In genomic region chr5:132655821-132656773, GRCh38 we compare ENCODE assay signal across 8 cellular contexts. TPM values are rescaled to one million over a fixed set of nuclear protein-coding genes. Genes with fewer than 3 reads are reported as not detected.
A peak's percentile ranks its signal among the peaks of the same experiment; 100 is the strongest.
DNase-seq lines count a peak whose midpoint lies in the region; ATAC-seq and TF ChIP-seq lines count a peak whose summit lies in the region.

No MANE protein-coding gene starts in this region.

- H3K27me3 ChIP-seq in BE2C = no peaks in the 10 kb centered on the region

- H3K4me1 Mint-ChIP-seq in activated naive CD8-positive, alpha-beta T cell treated with anti-CD3 and anti-CD28 coated beads, Interleukin-2, amount 50 U/mL, for 24 hours = peaks cover 42% of the 10 kb centered on the region

- H3K36me3 ChIP-seq in BE2C = no peaks in the 10 kb centered on the region

- peaks cover 42% of the 10 kb centered on the region for H3K27me3 Mint-ChIP-seq in activated naive CD8-positive, alpha-beta T cell treated with anti-CD3 and anti-CD28 coated beads, Interleukin-2, amount 50 U/mL, for 24 hours

- H3K4me3 Mint-ChIP-seq in activated naive CD8-positive, alpha-beta T cell treated with anti-CD3 and anti-CD28 coated beads, Interleukin-2, amount 50 U/mL, for 24 hours = peak overlapping the region; percentile 45

- DNase-seq in BE2C (peak; percentile 49), HUDEP-2 (lab: John Stamatoyannopoulos, UW; ENCODE audit: unreplicated experiment in 76 of 76) (peak in 43 of 76 experiments; percentile 10 to 68 (median 37)), H4 (ENCODE audit: low spot score) (no peak)
- peak; percentile 71 for DNase-seq in activated naive CD8-positive, alpha-beta T cell treated with anti-CD3 and anti-CD28 coated beads, Interleukin-2, amount 50 U/mL, for 24 hours
- peak; percentile 38 for DNase-seq in stimulated activated CD4-positive, alpha-beta T cell treated with anti-CD3 and anti-CD28 coated beads, Interleukin-4, amount 100 ng/mL, for 24 hours

- H3K9me3 ChIP-seq in BE2C (no peaks in the 10 kb centered on the region), iPS-18c (ENCODE audit: control insufficient read depth, insufficient read depth, low read length) (no peaks in the 10 kb centered on the region)

- no peaks in the 10 kb centered on the region for H3K36me3 Mint-ChIP-seq in activated naive CD8-positive, alpha-beta T cell treated with anti-CD3 and anti-CD28 coated beads, Interleukin-2, amount 50 U/mL, for 24 hours (ENCODE audit: low read depth)

- ATAC-seq in activated naive CD8-positive, alpha-beta T cell treated with anti-CD3 and anti-CD28 coated beads, Interleukin-2, amount 50 U/mL, for 24 hours = peak; percentile 52
- no peak for ATAC-seq in GM21717 (IDR thresholded peaks at IDR 0.05; ENCODE audit: unreplicated experiment)
- ATAC-seq in GM18867 (IDR thresholded peaks at IDR 0.05; ENCODE audit: unreplicated experiment) = no peak

- no peak; the same call in 1 of the 2 replicates for TF ChIP-seq CTCF in BE2C (IDR thresholded peaks at IDR 0.05; ENCODE audit: low read depth, low read length)

- no peak overlapping the region for H3K27ac Mint-ChIP-seq in activated naive CD8-positive, alpha-beta T cell treated with anti-CD3 and anti-CD28 coated beads, Interleukin-2, amount 50 U/mL, for 24 hours

- peaks cover 8% of the 10 kb centered on the region for H3K9me3 Mint-ChIP-seq in activated naive CD8-positive, alpha-beta T cell treated with anti-CD3 and anti-CD28 coated beads, Interleukin-2, amount 50 U/mL, for 24 hours

- peak overlapping the region; percentile 53 for H3K4me3 ChIP-seq in BE2C (ENCODE audit: low read depth, low read length)
- peak overlapping the region; percentile 44 for H3K4me3 ChIP-seq in iPS-18c (ENCODE audit: insufficient read depth, low read depth, low read length)

- no peaks in the 10 kb centered on the region for H3K4me1 ChIP-seq in BE2C

RNA-seq across cellular contexts. Expression of gene IL13, which starts 1.9 kb away (rescaled TPM):
- not detected for polyA plus RNA-seq in BE2C (2012; ENCODE audit: insufficient read depth, insufficient read length, low read depth)
- not detected in 2 replicates for total RNA-seq in H4 (2014; rRNA removed; shearing (Covaris generic))

RNA-seq across cellular contexts. Expression of gene IL4, which starts 17.7 kb away (rescaled TPM):
- not detected for polyA plus RNA-seq in BE2C (2012; ENCODE audit: insufficient read depth, insufficient read length, low read depth)
- not detected in 2 replicates for total RNA-seq in H4 (2014; rRNA removed; shearing (Covaris generic))
